9 cellular contexts compared by ENCODE assay signal in the genomic region with DNA sequence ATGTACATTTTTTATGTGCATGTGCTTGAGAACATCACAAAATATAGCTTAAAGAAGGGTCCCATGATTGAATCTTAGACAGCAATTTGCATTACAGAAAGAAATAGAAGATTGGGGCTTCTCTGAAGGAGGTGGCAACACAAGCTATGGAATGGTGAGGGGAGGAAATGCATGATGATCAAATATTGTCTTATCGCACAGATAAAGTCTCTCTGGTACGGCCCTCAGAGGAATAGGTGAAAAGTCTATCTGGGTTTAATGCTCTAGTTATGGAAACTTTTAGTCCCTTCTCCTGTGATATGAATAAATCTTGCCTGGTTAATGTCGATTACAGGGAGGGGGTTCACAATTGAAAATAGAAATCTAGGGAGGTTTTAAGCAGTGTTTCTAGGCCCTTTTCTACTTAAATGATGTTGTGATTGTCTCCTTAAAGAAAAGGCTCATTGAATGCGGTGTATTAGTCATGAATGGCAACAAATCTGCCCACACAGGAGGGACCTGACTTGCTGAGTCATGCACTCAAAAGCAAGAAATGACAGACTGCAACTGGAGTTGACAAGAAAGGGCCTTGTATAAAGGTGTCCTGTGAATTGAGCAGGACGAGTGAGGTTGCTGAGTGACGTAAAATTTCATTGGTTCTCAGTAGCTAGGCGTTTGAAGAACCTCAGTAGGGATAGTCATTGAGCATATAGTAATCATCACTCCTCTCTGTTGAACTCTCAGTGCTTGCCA.
A peak's percentile ranks its signal among the peaks of the same experiment; 100 is the strongest.
DNase-seq lines count a peak whose midpoint lies in the region; ATAC-seq and TF ChIP-seq lines count a peak whose summit lies in the region.
"Had no signal": no experiment of that assay in that cellular context is flagged by ENCODE, and none has a peak within 500 bp of the region (broad histone marks: within the 10 kb centered on the region; RNA-seq: fewer than 3 reads in every experiment).

No MANE protein-coding gene starts in this region.

- in situ Hi-C loops in GM13977 (cut with MboI; ENCODE audit: low pct_unique_long_range_greater_than_20kb, low sequenced_read_pairs, unreplicated experiment), result no loop called here

- H3K9me3 Mint-ChIP-seq in activated naive CD4-positive, alpha-beta T cell treated with anti-CD3 and anti-CD28 coated beads for 36 hours, result peaks cover 7% of the 10 kb centered on the region
- H3K9me3 Mint-ChIP-seq in activated naive CD4-positive, alpha-beta T cell treated with anti-CD3 and anti-CD28 coated beads, Interleukin-2, amount 10 ng/mL, durations not matched to agents 7 days and 5 days, result no peaks in the 10 kb centered on the region

- CTCF ChIA-PET in activated naive CD4-positive, alpha-beta T cell treated with anti-CD3 and anti-CD28 coated beads for 36 hours (lab: Charles Lee), result no interaction called here
- CTCF ChIA-PET in activated naive CD4-positive, alpha-beta T cell treated with anti-CD3 and anti-CD28 coated beads, Interleukin-2, amount 10 ng/mL, durations not matched to agents 7 days and 5 days (lab: Charles Lee), result no interaction called here

- peak; percentile 22 for DNase-seq in activated naive CD4-positive, alpha-beta T cell treated with anti-CD3 and anti-CD28 coated beads for 36 hours
- no peak for DNase-seq in activated naive CD4-positive, alpha-beta T cell treated with anti-CD3 and anti-CD28 coated beads, Interleukin-2, amount 10 ng/mL, durations not matched to agents 7 days and 5 days
- DNase-seq in cardiac fibroblast (ENCODE audit: low read depth in 2 of 2) (peak; percentile 74 to 88), GM13977 (ENCODE audit: low spot score) (no peak), epidermal melanocyte (ENCODE audit: insufficient read length, low spot score) (no peak)
- peak; percentile 4 to 7 for DNase-seq in stimulated activated CD4-positive, alpha-beta T cell treated with anti-CD3 and anti-CD28 coated beads, Interleukin-15, amount 100 ng/mL, for 48 hours (ENCODE audit: low read depth in 2 of 2)

- H3K27ac Mint-ChIP-seq in activated naive CD4-positive, alpha-beta T cell treated with anti-CD3 and anti-CD28 coated beads for 36 hours, result no peak overlapping the region
- no peak overlapping the region for H3K27ac Mint-ChIP-seq in activated naive CD4-positive, alpha-beta T cell treated with anti-CD3 and anti-CD28 coated beads, Interleukin-2, amount 10 ng/mL, durations not matched to agents 7 days and 5 days

- peaks cover 4% of the 10 kb centered on the region for H3K4me1 Mint-ChIP-seq in activated naive CD4-positive, alpha-beta T cell treated with anti-CD3 and anti-CD28 coated beads for 36 hours (ENCODE audit: low read depth)
- H3K4me1 Mint-ChIP-seq in activated naive CD4-positive, alpha-beta T cell treated with anti-CD3 and anti-CD28 coated beads, Interleukin-2, amount 10 ng/mL, durations not matched to agents 7 days and 5 days, result no peaks in the 10 kb centered on the region
- H3K4me1 Mint-ChIP-seq: nephron had no signal

- H3K4me3 Mint-ChIP-seq in activated naive CD4-positive, alpha-beta T cell treated with anti-CD3 and anti-CD28 coated beads for 36 hours, result no peak overlapping the region
- no peak overlapping the region for H3K4me3 Mint-ChIP-seq in activated naive CD4-positive, alpha-beta T cell treated with anti-CD3 and anti-CD28 coated beads, Interleukin-2, amount 10 ng/mL, durations not matched to agents 7 days and 5 days
- H3K4me3 Mint-ChIP-seq: nephron had no signal

- no peaks in the 10 kb centered on the region for H3K36me3 Mint-ChIP-seq in activated naive CD4-positive, alpha-beta T cell treated with anti-CD3 and anti-CD28 coated beads for 36 hours (ENCODE audit: low read depth)
- no peaks in the 10 kb centered on the region for H3K36me3 Mint-ChIP-seq in activated naive CD4-positive, alpha-beta T cell treated with anti-CD3 and anti-CD28 coated beads, Interleukin-2, amount 10 ng/mL, durations not matched to agents 7 days and 5 days

- H3K27me3 Mint-ChIP-seq in activated naive CD4-positive, alpha-beta T cell treated with anti-CD3 and anti-CD28 coated beads for 36 hours (ENCODE audit: low read depth), result no peaks in the 10 kb centered on the region
- no peaks in the 10 kb centered on the region for H3K27me3 Mint-ChIP-seq in activated naive CD4-positive, alpha-beta T cell treated with anti-CD3 and anti-CD28 coated beads, Interleukin-2, amount 10 ng/mL, durations not matched to agents 7 days and 5 days

- peak; percentile 90 for ATAC-seq in HG03565 (IDR thresholded peaks at IDR 0.05; ENCODE audit: unreplicated experiment)
- ATAC-seq in GM21737 (IDR thresholded peaks at IDR 0.05; ENCODE audit: unreplicated experiment), result no peak

- no peak for TF ChIP-seq CTCF in cardiac fibroblast (IDR thresholded peaks at IDR 0.05; ENCODE audit: low read depth, low read length)
- no peak for TF ChIP-seq CTCF in GM13977 (IDR thresholded peaks at IDR 0.05; ENCODE audit: extremely low read depth, insufficient read depth, missing control alignments)

- intact Hi-C loops in activated naive CD4-positive, alpha-beta T cell treated with anti-CD3 and anti-CD28 coated beads for 36 hours (cut with micrococcal nuclease), result loop anchor here (1.0 to 5.0 kb wide), 2 partner anchors 46 to 131 kb away; no protein-coding TSS in a partner anchor

- H3K4me3 ChIP-seq in cardiac fibroblast (replicated peaks in 1 of 2; ENCODE audit: low read depth in 2 of 2, low read length in 2 of 2), result no peak overlapping the region

Comparison
In these comparisons a context has a peak if more than half of its experiments do, and no peak if none do; other contexts are left out.
1. DNase-seq: peak in activated naive CD4-positive, alpha-beta T cell treated with anti-CD3 and anti-CD28 coated beads for 36 hours (single experiment), cardiac fibroblast (2 of 2) and stimulated activated CD4-positive, alpha-beta T cell treated with anti-CD3 and anti-CD28 coated beads, Interleukin-15, amount 100 ng/mL, for 48 hours (2 of 2); none in activated naive CD4-positive, alpha-beta T cell treated with anti-CD3 and anti-CD28 coated beads, Interleukin-2, amount 10 ng/mL, durations not matched to agents 7 days and 5 days (single experiment), GM13977 (single experiment) and epidermal melanocyte (single experiment).